ENCODE assay signal across 30 cellular contexts in genomic region chr6:74734901-74735300, GRCh38.
A peak's percentile ranks its signal among the peaks of the same experiment; 100 is the strongest.
DNase-seq lines count a peak whose midpoint lies in the region; ATAC-seq and TF ChIP-seq lines count a peak whose summit lies in the region.
"Had no signal": no experiment of that assay in that cellular context is flagged by ENCODE, and none has a peak within 500 bp of the region (broad histone marks: within the 10 kb centered on the region; RNA-seq: fewer than 3 reads in every experiment).

No MANE protein-coding gene starts in this region.

- intact Hi-C loops in activated CD4-positive, alpha-beta T cell treated with anti-CD3 and anti-CD28 coated beads for 36 hours (cut with DNase I, micrococcal nuclease): no loop called here

- peaks cover 9% of the 10 kb centered on the region for H3K9me3 ChIP-seq in adipocyte (ENCODE audit: control insufficient read depth, low read length)
- peaks cover 0 to 4% (median 0%) of the 10 kb centered on the region in 3 donors for H3K9me3 ChIP-seq in skeletal muscle tissue (ENCODE audit: control insufficient read depth in 3 of 3, low read length in 3 of 3)
- H3K9me3 ChIP-seq: BLaER1, colonic mucosa, testis had no signal

- CTCF ChIA-PET in activated CD4-positive, alpha-beta T cell treated with anti-CD3 and anti-CD28 coated beads for 36 hours (lab: Charles Lee): no interaction called here

- peak overlapping the region; percentile 60 for H3K4me3 ChIP-seq in adipocyte (ENCODE audit: low read length)
- no peak overlapping the region for H3K4me3 ChIP-seq in skeletal muscle tissue (ENCODE audit: low read length in 3 of 3)
- H3K4me3 ChIP-seq: BLaER1, colonic mucosa, hepatocyte, skin epidermis, testis had no signal

- peaks cover 7% of the 10 kb centered on the region for H3K9me3 Mint-ChIP-seq in activated CD4-positive, alpha-beta T cell treated with anti-CD3 and anti-CD28 coated beads for 36 hours (ENCODE audit: low read depth)
- H3K9me3 Mint-ChIP-seq: activated naive CD4-positive, alpha-beta T cell treated with anti-CD3 and anti-CD28 coated beads, Interleukin-2, amount 50 U/mL, for 24 hours; activated T-helper 2 cell treated with anti-CD3 and anti-CD28 coated beads, Interferon-gamma antibody, Interleukin-2, Interleukin-4, amounts not matched to agents 10 μg/mL and 5 μg/mL and 100 μg/mL, durations not matched to agents 14 hours and 24 hours and 36 hours had no signal

- no peaks in the 10 kb centered on the region for H3K4me1 Mint-ChIP-seq in activated CD4-positive, alpha-beta T cell treated with anti-CD3 and anti-CD28 coated beads for 36 hours
- H3K4me1 Mint-ChIP-seq: activated CD4-positive, alpha-beta T cell treated with anti-CD3 and anti-CD28 coated beads, Interleukin-2, amount 10 ng/mL, durations not matched to agents 24 days and 14 days; activated naive CD4-positive, alpha-beta T cell treated with anti-CD3 and anti-CD28 coated beads, Interleukin-2, amount 50 U/mL, for 24 hours; T-cell had no signal

- TF ChIP-seq CTCF in AG09319 (IDR thresholded peaks at IDR 0.05; ENCODE audit: low read depth, low read length): no peak

- H3K9ac ChIP-seq in adipocyte (ENCODE audit: low read length) (peak overlapping the region; percentile 84), skeletal muscle tissue (ENCODE audit: low read depth in 1 of 3, low read length in 3 of 3) (no peak overlapping the region)
- H3K9ac ChIP-seq: BLaER1 had no signal

- no peaks in the 10 kb centered on the region for H3K36me3 Mint-ChIP-seq in activated CD4-positive, alpha-beta T cell treated with anti-CD3 and anti-CD28 coated beads for 36 hours (ENCODE audit: low read depth)
- H3K36me3 Mint-ChIP-seq: activated naive CD4-positive, alpha-beta T cell treated with anti-CD3 and anti-CD28 coated beads, Interleukin-2, amount 50 U/mL, for 24 hours; T-cell had no signal

- H3K4me1 ChIP-seq in adipocyte (ENCODE audit: control insufficient read depth, insufficient read depth, low read length) (peaks cover 37% of the 10 kb centered on the region), skeletal muscle tissue (ENCODE audit: control insufficient read depth in 3 of 3, insufficient read depth in 3 of 3, low read length in 3 of 3) (no peaks in the 10 kb centered on the region)
- H3K4me1 ChIP-seq: BLaER1, colonic mucosa, foreskin keratinocyte, testis had no signal

- H3K27ac ChIP-seq in skeletal muscle tissue (ENCODE audit: low read depth, low read length): peak overlapping the region; percentile 37
- H3K27ac ChIP-seq: BLaER1, colonic mucosa, foreskin keratinocyte, hepatocyte had no signal

- POLR2A ChIA-PET in activated CD4-positive, alpha-beta T cell treated with anti-CD3 and anti-CD28 coated beads for 36 hours (lab: Charles Lee): no interaction called here

- H3K27me3 Mint-ChIP-seq in activated CD4-positive, alpha-beta T cell treated with anti-CD3 and anti-CD28 coated beads for 36 hours: no peaks in the 10 kb centered on the region
- H3K27me3 Mint-ChIP-seq: activated CD4-positive, alpha-beta T cell treated with anti-CD3 and anti-CD28 coated beads, Interleukin-2, amount 10 ng/mL, durations not matched to agents 24 days and 14 days; activated naive CD4-positive, alpha-beta T cell treated with anti-CD3 and anti-CD28 coated beads, Interleukin-2, amount 50 U/mL, for 24 hours; T-cell had no signal

- H3K27ac Mint-ChIP-seq in activated CD4-positive, alpha-beta T cell treated with anti-CD3 and anti-CD28 coated beads for 36 hours: no peak overlapping the region
- H3K27ac Mint-ChIP-seq: activated CD4-positive, alpha-beta T cell treated with anti-CD3 and anti-CD28 coated beads, Interleukin-2, amount 10 ng/mL, durations not matched to agents 24 days and 14 days; activated naive CD4-positive, alpha-beta T cell treated with anti-CD3 and anti-CD28 coated beads, Interleukin-2, amount 50 U/mL, for 24 hours; activated T-helper 2 cell treated with anti-CD3 and anti-CD28 coated beads, Interferon-gamma antibody, Interleukin-2, Interleukin-4, amounts not matched to agents 10 μg/mL and 5 μg/mL and 100 μg/mL, durations not matched to agents 14 hours and 24 hours and 36 hours; HFFc6; T-cell had no signal

- DNase-seq in AG09319 (ENCODE audit: extremely low read depth, low read depth) (peak; percentile 14), adipocyte (ENCODE audit: low read depth) (peak; percentile 71), iris pigment epithelial cell (ENCODE audit: low read depth) (peak; percentile 24), dedifferentiated amniotic fluid mesenchymal stem cell (ENCODE audit: extremely low spot score) (no peak), NCI-H524 (lab: John Stamatoyannopoulos, UW) (no peak), hypothalamus (lab: John Stamatoyannopoulos, UW) (no peak)
- no peak for DNase-seq in activated CD4-positive, alpha-beta T cell treated with anti-CD3 and anti-CD28 coated beads for 36 hours
- DNase-seq: activated CD4-positive, alpha-beta T cell treated with anti-CD3 and anti-CD28 coated beads, Interleukin-2, amount 10 ng/mL, durations not matched to agents 24 days and 14 days; activated CD8-positive, alpha-beta memory T cell treated with anti-CD3 and anti-CD28 coated beads for 24 hours; activated T-cell treated with anti-CD3 and anti-CD28 coated beads for 4 hours; amygdala; colonic mucosa; DMS 273 treated with DMSO at 0.1 percent for 48 hours; effector memory CD4-positive, alpha-beta T cell; left colon; NCI-H1092; NCI-H1694; posterior cingulate gyrus; stimulated activated naive CD4-positive, alpha-beta T cell treated with Interleukin-2 at 50 U/mL for 16 hours; T-cell; testis had no signal

- H3K36me3 ChIP-seq in adipocyte (ENCODE audit: control insufficient read depth, insufficient read depth, low read length, severe bottlenecking) (no peaks in the 10 kb centered on the region), skeletal muscle tissue (ENCODE audit: control insufficient read depth in 3 of 3, insufficient read depth in 3 of 3, low read length in 3 of 3) (no peaks in the 10 kb centered on the region)
- H3K36me3 ChIP-seq: BLaER1, colonic mucosa had no signal

- ATAC-seq in activated CD4-positive, alpha-beta T cell treated with anti-CD3 and anti-CD28 coated beads for 36 hours: no peak
- ATAC-seq: left colon, T-cell had no signal

- no peak overlapping the region for H3K4me3 Mint-ChIP-seq in activated CD4-positive, alpha-beta T cell treated with anti-CD3 and anti-CD28 coated beads for 36 hours
- H3K4me3 Mint-ChIP-seq: activated CD4-positive, alpha-beta T cell treated with anti-CD3 and anti-CD28 coated beads, Interleukin-2, amount 10 ng/mL, durations not matched to agents 24 days and 14 days; activated naive CD4-positive, alpha-beta T cell treated with anti-CD3 and anti-CD28 coated beads, Interleukin-2, amount 50 U/mL, for 24 hours; HFFc6; neural crest cell; T-cell had no signal

- no peaks in the 10 kb centered on the region for H3K27me3 ChIP-seq in adipocyte (replicated peaks; ENCODE audit: control insufficient read depth, insufficient read depth, low read length)
- no peaks in the 10 kb centered on the region for H3K27me3 ChIP-seq in skeletal muscle tissue (ENCODE audit: control insufficient read depth in 3 of 3, insufficient read depth in 3 of 3, low read length in 3 of 3)
- H3K27me3 ChIP-seq: BLaER1, colonic mucosa, foreskin keratinocyte, hepatocyte, testis had no signal

Comparison
In these comparisons a context has a peak if more than half of its experiments do, and no peak if none do; other contexts are left out.
1. DNase-seq: peak in AG09319 (single experiment), adipocyte (single experiment) and iris pigment epithelial cell (single experiment); none in activated CD4-positive, alpha-beta T cell treated with anti-CD3 and anti-CD28 coated beads for 36 hours (single experiment), dedifferentiated amniotic fluid mesenchymal stem cell (single experiment), NCI-H524 (0 of 2) and hypothalamus (0 of 51).